20 cellular contexts compared by ENCODE assay signal in the genomic region with DNA sequence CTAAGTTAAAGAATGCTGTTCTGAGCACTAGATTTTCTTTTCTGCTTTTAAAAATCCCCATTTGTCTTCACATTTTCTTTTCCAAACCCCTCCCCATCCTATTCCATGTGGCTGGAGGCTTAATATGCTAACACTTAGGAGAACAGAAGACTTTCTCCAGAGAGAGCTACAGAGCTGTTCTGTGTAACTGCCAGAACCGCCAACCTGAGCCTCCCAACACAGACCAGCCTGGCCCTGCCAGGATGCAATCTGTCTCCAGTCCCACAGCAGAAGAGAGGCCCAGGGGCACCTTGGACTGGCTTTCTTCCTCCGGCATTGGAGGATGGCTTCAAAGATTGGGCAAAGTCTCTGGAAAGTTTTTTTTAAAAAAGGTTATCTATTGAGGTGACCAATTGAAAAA.
DNase-seq lines count a peak whose midpoint lies in the region; ATAC-seq and TF ChIP-seq lines count a peak whose summit lies in the region.
"Had no signal": no experiment of that assay in that cellular context is flagged by ENCODE, and none has a peak within 500 bp of the region (broad histone marks: within the 10 kb centered on the region; RNA-seq: fewer than 3 reads in every experiment).

No MANE protein-coding gene starts in this region.

- H3K9ac ChIP-seq in mammary epithelial cell (ENCODE audit: insufficient read depth, low read length): no peak overlapping the region
- H3K9ac ChIP-seq: KMS-11 had no signal

- POLR2A ChIA-PET in MCF 10A (lab: Yijun Ruan, JAX): no interaction called here

- no peak for TF ChIP-seq POLR2A in body of pancreas (IDR thresholded peaks at IDR 0.05)

- no peak for TF ChIP-seq CTCF in mammary epithelial cell (conservative IDR thresholded peaks at IDR 0.05 in 1 of 2, IDR thresholded peaks at IDR 0.05 in 1 of 2; ENCODE audit: extremely low read depth in 1 of 2, insufficient read depth in 1 of 2, low read depth in 1 of 2, low read length in 2 of 2)
- TF ChIP-seq CTCF in MCF 10A (IDR thresholded peaks at IDR 0.05; ENCODE audit: unreplicated experiment): no peak
- no peak for TF ChIP-seq CTCF in body of pancreas (IDR thresholded peaks at IDR 0.05)
- no peak for TF ChIP-seq CTCF in CD14-positive monocyte (IDR thresholded peaks at IDR 0.05)

- no peaks in the 10 kb centered on the region for H3K9me3 ChIP-seq in mammary epithelial cell (replicated peaks; ENCODE audit: insufficient read depth, low read length)
- no peaks in the 10 kb centered on the region for H3K9me3 ChIP-seq in body of pancreas
- H3K9me3 ChIP-seq: MG63 had no signal

- BruUV-seq in mammary epithelial cell (replicated peaks; lab: Mats Ljungman, UMichigan) (no TSS peak), MCF 10A (replicated peaks; lab: Mats Ljungman, UMichigan) (no TSS peak)

- no peak overlapping the region for H3K27ac Mint-ChIP-seq in MCF 10A (ENCODE audit: low read depth, unreplicated experiment)
- no peak overlapping the region for H3K27ac Mint-ChIP-seq in CD14-positive monocyte
- H3K27ac Mint-ChIP-seq: CD4-positive, CD25-positive, alpha-beta regulatory T cell had no signal

- intact Hi-C loops in mammary epithelial cell (cut with micrococcal nuclease) (loop anchor here (5.0 kb wide), 1 partner anchor 33 kb away; no protein-coding TSS in a partner anchor), MCF 10A (cut with micrococcal nuclease) (no loop called here), body of pancreas (cut with DNase I) (no loop called here), CD14-positive monocyte (cut with micrococcal nuclease) (no loop called here)

- H3K27ac ChIP-seq in mammary epithelial cell (ENCODE audit: insufficient read depth, low read depth, low read length) (no peak overlapping the region), body of pancreas (peak overlapping the region in 1 of 4 donors; percentile 29)
- H3K27ac ChIP-seq: 22Rv1, HL-60, KMS-11 had no signal

- H3K4me3 ChIP-seq in mammary epithelial cell (replicated peaks in 1 of 3; ENCODE audit: insufficient read depth in 1 of 3, low read depth in 2 of 3, low read length in 3 of 3): no peak overlapping the region
- no peak overlapping the region for H3K4me3 ChIP-seq in body of pancreas
- H3K4me3 ChIP-seq: MG63 had no signal

- ATAC-seq in body of pancreas: peak; percentile 86
- ATAC-seq in GM21723 (IDR thresholded peaks at IDR 0.05; ENCODE audit: unreplicated experiment): no peak
- ATAC-seq: Right ventricle myocardium inferior had no signal

- H3K4me1 Mint-ChIP-seq in MCF 10A (ENCODE audit: insufficient read depth, unreplicated experiment) (peaks cover 15% of the 10 kb centered on the region), CD14-positive monocyte (no peaks in the 10 kb centered on the region)
- H3K4me1 Mint-ChIP-seq: CD4-positive, CD25-positive, alpha-beta regulatory T cell had no signal

- WGBS in mammary epithelial cell (ENCODE audit: low coverage, missing lambda C conversion rate): 62% methylated on average over 2 of the region's 2 CpGs
- WGBS in body of pancreas, 2 donors: 26 to 37% methylated on average over 2 of the region's 2 CpGs

- no peaks in the 10 kb centered on the region for H3K36me3 ChIP-seq in mammary epithelial cell (ENCODE audit: insufficient read depth, low read length)
- H3K36me3 ChIP-seq in body of pancreas (replicated peaks in 1 of 2; ENCODE audit: insufficient read depth in 1 of 2, low read depth in 2 of 2): no peaks in the 10 kb centered on the region
- H3K36me3 ChIP-seq: MG63 had no signal

- DNase-seq in mammary epithelial cell (no peak), MCF 10A (ENCODE audit: unreplicated experiment) (no peak), body of pancreas (peak; percentile 45 to 76 (median 74)), left kidney (ENCODE audit: low read depth, low spot score) (peak; percentile 26), CD14-positive monocyte (ENCODE audit: low spot score) (no peak), SHP77 (lab: John Stamatoyannopoulos, UW) (no peak), amygdala (lab: John Stamatoyannopoulos, UW) (no peak)
- DNase-seq: CD4-positive, CD25-positive, alpha-beta regulatory T cell; COR-L47; GF-D8; HCEC 1CT; MG63; NCI-H1092; NCI-H1436 treated with DMSO at 0.1 percent for 48 hours; NCI-H2081 treated with DMSO at 0.1 percent for 48 hours had no signal

- CTCF ChIA-PET in mammary epithelial cell (lab: Charles Lee; ENCODE audit: low non-redundant PET) (no interaction called here), MCF 10A (lab: Yijun Ruan, JAX) (interaction anchor here (0.6 kb wide), 1 partner anchor 14 kb away, joined by 3 read pairs; no protein-coding TSS in a partner anchor)

- H4K20me1 ChIP-seq in mammary epithelial cell (ENCODE audit: insufficient read depth, low read length): no peaks in the 10 kb centered on the region

- H3K79me2 ChIP-seq in mammary epithelial cell (ENCODE audit: insufficient read depth, low read length): no peaks in the 10 kb centered on the region

- in situ Hi-C loops in mammary epithelial cell (cut with MboI; ENCODE audit: low sequenced_read_pairs in 2 of 2): no loop called here

- H2AFZ ChIP-seq in mammary epithelial cell (ENCODE audit: low read depth, low read length): peak overlapping the region; percentile 42

- no peaks in the 10 kb centered on the region for H3K27me3 Mint-ChIP-seq in MCF 10A (ENCODE audit: insufficient read depth, unreplicated experiment)
- H3K27me3 Mint-ChIP-seq in CD14-positive monocyte (ENCODE audit: low read depth in 3 of 3): peaks cover 0 to 4% (median 1%) of the 10 kb centered on the region in 3 donors
- H3K27me3 Mint-ChIP-seq: CD4-positive, CD25-positive, alpha-beta regulatory T cell had no signal

- dilution Hi-C loops in mammary epithelial cell (cut with HindIII; ENCODE audit: low sequenced_read_pairs): no loop called here

- no peaks in the 10 kb centered on the region for H3K36me3 Mint-ChIP-seq in MCF 10A (ENCODE audit: insufficient read depth, unreplicated experiment)
- no peaks in the 10 kb centered on the region for H3K36me3 Mint-ChIP-seq in CD14-positive monocyte
- H3K36me3 Mint-ChIP-seq: CD4-positive, CD25-positive, alpha-beta regulatory T cell had no signal

- H3K4me2 ChIP-seq in mammary epithelial cell (ENCODE audit: insufficient read depth, low read depth, low read length): no peak overlapping the region
- H3K4me2 ChIP-seq: KMS-11 had no signal

- H3K4me1 ChIP-seq in mammary epithelial cell (ENCODE audit: insufficient read depth, low read length) (peaks cover 13% of the 10 kb centered on the region), body of pancreas (peaks cover 21% of the 10 kb centered on the region)

- no peak overlapping the region for H3K4me3 Mint-ChIP-seq in MCF 10A (ENCODE audit: unreplicated experiment)
- no peak overlapping the region for H3K4me3 Mint-ChIP-seq in CD14-positive monocyte

- H3K27me3 ChIP-seq in mammary epithelial cell (ENCODE audit: insufficient read depth, low read length) (no peaks in the 10 kb centered on the region), body of pancreas (no peaks in the 10 kb centered on the region)
- H3K27me3 ChIP-seq: MG63 had no signal

- H3K9me3 Mint-ChIP-seq in MCF 10A (ENCODE audit: unreplicated experiment): peaks cover 4% of the 10 kb centered on the region
- peaks cover 0 to 4% (median 0%) of the 10 kb centered on the region in 7 donors for H3K9me3 Mint-ChIP-seq in CD14-positive monocyte

Comparison
In these comparisons a context has a peak if more than half of its experiments do, and no peak if none do; other contexts are left out.
1. DNase-seq: peak in body of pancreas (4 of 4) and left kidney (single experiment); none in mammary epithelial cell (single experiment), MCF 10A (single experiment), CD14-positive monocyte (single experiment), SHP77 (0 of 2) and amygdala (0 of 56).